In genomic region chr14:32507029-32507984, GRCh38 we compare ENCODE assay signal across 11 cellular contexts.
A peak's percentile ranks its signal among the peaks of the same experiment; 100 is the strongest.
DNase-seq lines count a peak whose midpoint lies in the region; ATAC-seq and TF ChIP-seq lines count a peak whose summit lies in the region.
"Had no signal": no experiment of that assay in that cellular context is flagged by ENCODE, and none has a peak within 500 bp of the region (broad histone marks: within the 10 kb centered on the region; RNA-seq: fewer than 3 reads in every experiment).

No MANE protein-coding gene starts in this region.

- in situ Hi-C loops in gastrocnemius medialis (cut with MboI; ENCODE audit: low sequenced_read_pairs in 4 of 4) = no loop called here

- H3K27me3 ChIP-seq in fibroblast of lung (ENCODE audit: control insufficient read depth, insufficient read depth, low read length) (no peaks in the 10 kb centered on the region), gastrocnemius medialis (no peaks in the 10 kb centered on the region)

- no peaks in the 10 kb centered on the region for H3K36me3 ChIP-seq in fibroblast of lung (ENCODE audit: control insufficient read depth, insufficient read depth, low read length)
- no peaks in the 10 kb centered on the region for H3K36me3 ChIP-seq in gastrocnemius medialis

- peak; percentile 78 to 79 for ATAC-seq in gastrocnemius medialis
- ATAC-seq: GM12878 had no signal

- H3K4me3 ChIP-seq in fibroblast of lung (replicated peaks in 1 of 4; ENCODE audit: control extremely low read depth in 1 of 4, insufficient read depth in 1 of 4, low read depth in 3 of 4, low read length in 4 of 4) (no peak overlapping the region), gastrocnemius medialis (peak overlapping the region in 3 of 4 donors; percentile 1 to 13 (median 9))
- H3K4me3 ChIP-seq: GM12878 had no signal

- H2AFZ ChIP-seq in fibroblast of lung (ENCODE audit: low read length) = no peak overlapping the region

- no peaks in the 10 kb centered on the region for H3K79me2 ChIP-seq in fibroblast of lung (ENCODE audit: control insufficient read depth, insufficient read depth, low read length)

- peaks cover 7% of the 10 kb centered on the region for H3K4me1 ChIP-seq in fibroblast of lung (ENCODE audit: control insufficient read depth, extremely low read depth, insufficient read depth, low read length)
- H3K4me1 ChIP-seq in gastrocnemius medialis = peaks cover 59 to 60% of the 10 kb centered on the region in 2 donors

- intact Hi-C loops in gastrocnemius medialis (cut with DNase I; ENCODE audit: low total_unique reads) = loop anchor here (1.0 to 10.0 kb wide), 4 partner anchors 12 to 1577 kb away; partner anchors contain the start of genes RNU6-7 and RNU6-8

- peak overlapping the region; percentile 36 for H3K27ac ChIP-seq in RWPE1
- H3K27ac ChIP-seq in fibroblast of lung (ENCODE audit: insufficient read depth, low read length) = peak overlapping the region; percentile 23
- peak overlapping the region; percentile 78 to 94 (median 90) for H3K27ac ChIP-seq in gastrocnemius medialis

- DNase-seq in GM04503 (ENCODE audit: low read depth) (peak; percentile 82), RWPE1 (ENCODE audit: low spot score) (peak; percentile 86), fibroblast of lung (ENCODE audit: low read depth in 2 of 2) (peak; percentile 88 to 96), gastrocnemius medialis (peak; percentile 69 to 73), D341Med (ENCODE audit: low spot score) (no peak), GF-D8 (lab: John Stamatoyannopoulos, UW) (no peak), HT-29 (ENCODE audit: low spot score) (no peak), activated gamma-delta T cell treated with Interleukin-2 at 50 U/mL for 16 hours (no peak)
- DNase-seq: MV-4-11; stimulated activated CD4-positive, alpha-beta T cell treated with anti-CD3 and anti-CD28 coated beads, Interleukin-15, amount 100 ng/mL, for 24 hours had no signal

- no peak overlapping the region for H3K9ac ChIP-seq in fibroblast of lung (ENCODE audit: insufficient read depth, low read length)

- CTCF ChIA-PET in RWPE1 (lab: Yijun Ruan, JAX) = no interaction called here

- H3K4me2 ChIP-seq in fibroblast of lung (ENCODE audit: extremely low read depth, insufficient read depth, low read length) = no peak overlapping the region

- no peaks in the 10 kb centered on the region for H4K20me1 ChIP-seq in fibroblast of lung (ENCODE audit: control insufficient read depth, extremely low read depth, insufficient read depth, low read length)

- TF ChIP-seq CTCF in RWPE1 (conservative IDR thresholded peaks at IDR 0.05; ENCODE audit: low read depth) (no peak), fibroblast of lung (conservative IDR thresholded peaks at IDR 0.05 in 1 of 2, IDR thresholded peaks at IDR 0.05 in 1 of 2; ENCODE audit: low read depth in 1 of 2, low read length in 2 of 2) (no peak), gastrocnemius medialis (IDR thresholded peaks at IDR 0.05 in 4 of 5, conservative IDR thresholded peaks at IDR 0.05 in 1 of 5) (no peak)

- H3K9me3 ChIP-seq in fibroblast of lung (ENCODE audit: control insufficient read depth, insufficient read depth, low read depth, low read length) = no peaks in the 10 kb centered on the region
- H3K9me3 ChIP-seq in gastrocnemius medialis = no peaks in the 10 kb centered on the region

- POLR2A ChIA-PET in RWPE1 (lab: Yijun Ruan, JAX; ENCODE audit: low non-redundant PET) = no interaction called here

- no peak for TF ChIP-seq POLR2A in gastrocnemius medialis (IDR thresholded peaks at IDR 0.05)

Comparison
In these comparisons a context has a peak if more than half of its experiments do, and no peak if none do; other contexts are left out.
1. DNase-seq: peak in GM04503 (single experiment), RWPE1 (single experiment), fibroblast of lung (2 of 2) and gastrocnemius medialis (2 of 2); none in D341Med (single experiment), GF-D8 (single experiment), HT-29 (single experiment) and activated gamma-delta T cell treated with Interleukin-2 at 50 U/mL for 16 hours (single experiment).
2. H3K27ac ChIP-seq: peak in every context shown above with its lines; median percentile 90 in gastrocnemius medialis; 36 in RWPE1; 23 in fibroblast of lung.
3. H3K4me3 ChIP-seq: peak in gastrocnemius medialis (3 of 4); none in fibroblast of lung (0 of 4).